In the genomic region with DNA sequence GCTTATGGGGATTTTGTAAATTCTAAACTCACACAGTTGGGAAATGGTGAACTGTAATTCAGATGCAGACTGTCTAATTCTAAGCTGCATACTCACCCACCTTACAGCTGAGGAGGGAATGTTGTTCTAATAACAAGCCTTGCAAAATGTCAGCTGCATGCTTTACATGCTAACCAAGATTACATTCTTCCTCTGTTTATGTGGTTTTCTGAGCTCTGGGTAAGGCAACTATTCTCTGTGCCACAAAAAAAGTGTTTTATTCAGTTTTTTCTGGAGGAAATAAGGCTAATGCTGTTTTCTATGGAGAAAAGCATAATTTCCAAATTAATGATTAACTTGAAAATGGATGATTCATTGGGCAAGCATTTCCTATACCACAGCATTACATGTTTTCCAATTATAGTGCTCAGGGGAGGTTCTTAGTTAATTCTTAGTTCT, we compare ENCODE assay signal across 1 cellular context.
TF ChIP-seq lines count a peak whose summit lies in the region.

No MANE protein-coding gene starts in this region.

TF ChIP-seq in SK-N-SH, 30 proteins besides CTCF, POLR2A, EP300 and RAD21 (continued from another document):
- TF ChIP-seq, protein P1, sequence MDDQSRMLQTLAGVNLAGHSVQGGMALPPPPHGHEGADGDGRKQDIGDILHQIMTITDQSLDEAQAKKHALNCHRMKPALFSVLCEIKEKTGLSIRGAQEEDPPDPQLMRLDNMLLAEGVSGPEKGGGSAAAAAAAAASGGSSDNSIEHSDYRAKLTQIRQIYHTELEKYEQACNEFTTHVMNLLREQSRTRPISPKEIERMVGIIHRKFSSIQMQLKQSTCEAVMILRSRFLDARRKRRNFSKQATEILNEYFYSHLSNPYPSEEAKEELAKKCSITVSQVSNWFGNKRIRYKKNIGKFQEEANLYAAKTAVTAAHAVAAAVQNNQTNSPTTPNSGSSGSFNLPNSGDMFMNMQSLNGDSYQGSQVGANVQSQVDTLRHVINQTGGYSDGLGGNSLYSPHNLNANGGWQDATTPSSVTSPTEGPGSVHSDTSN (IDR thresholded peaks at IDR 0.05), result peak; percentile 55; the same call in 1 of the 2 replicates
- peak; percentile 55; the same call in 1 of the 2 replicates for TF ChIP-seq TEAD4 (IDR thresholded peaks at IDR 0.05; ENCODE audit: borderline replicate concordance, insufficient read depth)
